ENCODE assay signal across 1 cellular context in genomic region chr3:13078158-13078905, GRCh38.
TF ChIP-seq lines count a peak whose summit lies in the region.

No MANE protein-coding gene starts in this region.

TF ChIP-seq in IMR-90, 13 proteins besides CTCF, POLR2A, EP300 and RAD21:
- TF ChIP-seq MAFK (IDR thresholded peaks at IDR 0.05; ENCODE audit: low read depth, low read length) (no peak), MXI1 (IDR thresholded peaks at IDR 0.05; ENCODE audit: borderline replicate concordance, low read depth, low read length) (no peak), USF2 (IDR thresholded peaks at IDR 0.05; ENCODE audit: low read depth, low read length) (no peak)
